In genomic region chr2:102484310-102485061, GRCh38 we compare ENCODE assay signal across 28 cellular contexts. TPM values are rescaled to one million over a fixed set of nuclear protein-coding genes. Genes with fewer than 3 reads are reported as not detected.
"Had no signal": no experiment of that assay in that cellular context is flagged by ENCODE, and none has a peak within 500 bp of the region (broad histone marks: within the 10 kb centered on the region; RNA-seq: fewer than 3 reads in every experiment).

No MANE protein-coding gene starts in this region.

- H3K9ac ChIP-seq: neural progenitor cell had no signal

- H3K9me3 ChIP-seq: breast epithelium, right lobe of liver, upper lobe of left lung had no signal

- H3K27me3 ChIP-seq: breast epithelium, neural progenitor cell, right lobe of liver, upper lobe of left lung had no signal

- H2AFZ ChIP-seq: neural progenitor cell had no signal

- DNase-seq: activated CD4-positive, alpha-beta memory T cell treated with anti-CD3 and anti-CD28 coated beads for 36 hours; activated CD4-positive, alpha-beta T cell treated with anti-CD3 and anti-CD28 coated beads for 48 hours; activated CD8-positive, alpha-beta memory T cell treated with anti-CD3 and anti-CD28 coated beads, Interleukin-2, amount 50 U/mL, for 48 hours; activated gamma-delta T cell treated with Interleukin-2 at 50 U/mL for 16 hours; activated naive CD4-positive, alpha-beta T cell treated with anti-CD3 and anti-CD28 coated beads, Interleukin-2, amount 50 U/mL, for 16 hours; activated T-cell treated with anti-CD3 and anti-CD28 coated beads, Interleukin-2, amount 50 U/mL, for 24 hours; central memory CD4-positive, alpha-beta T cell; foreskin fibroblast; head of caudate nucleus; hippocampal formation; left cardiac atrium; midbrain; natural killer cell; right lobe of liver; stimulated activated CD4-positive, alpha-beta T cell treated with anti-CD3 and anti-CD28 coated beads, Interleukin-1b, Interleukin-23, amount 100 ng/mL, for 48 hours; stimulated activated CD4-positive, alpha-beta T cell treated with anti-CD3 and anti-CD28 coated beads, Interleukin-4, amount 100 ng/mL, for 4 hours; stimulated activated CD8-positive, alpha-beta memory T cell treated with anti-CD3 and anti-CD28 coated beads, Interleukin-4, amount 100 ng/mL, for 48 hours; stimulated activated naive CD8-positive, alpha-beta T cell treated with anti-CD3 and anti-CD28 coated beads, Interleukin-15, amount 100 ng/mL, for 72 hours; substantia nigra; T-cell; upper lobe of left lung had no signal

- H3K27ac ChIP-seq: breast epithelium, neural progenitor cell, right lobe of liver, upper lobe of left lung had no signal

- H3K4me2 ChIP-seq: neural progenitor cell had no signal

- H3K4me3 ChIP-seq: breast epithelium, neural progenitor cell, right lobe of liver, upper lobe of left lung had no signal

- H3K4me1 ChIP-seq: neural progenitor cell, right lobe of liver had no signal

- ATAC-seq: left cardiac atrium; natural killer cell; stimulated activated memory B cell treated with anti-CD40 and anti-IgM and Interleukin-4, amounts not matched to agents 10 μg/mL and 1 μg/mL and 100 μg/mL, for 72 hours; stimulated activated naive CD8-positive, alpha-beta T cell treated with anti-CD3 and anti-CD28 coated beads, Interleukin-15, amount 100 ng/mL, for 72 hours; T-cell had no signal

- FAIRE-seq: endothelial cell of umbilical vein, keratinocyte, small intestine had no signal

- H3K36me3 ChIP-seq: breast epithelium, neural progenitor cell, right lobe of liver, upper lobe of left lung had no signal

RNA-seq across cellular contexts. Expression of gene SLC9A4, which starts 11.5 kb away (rescaled TPM):
- total RNA-seq: breast epithelium, endothelial cell of umbilical vein, left cardiac atrium, omental fat pad, right lobe of liver, upper lobe of left lung had no signal
- polyA plus RNA-seq: endothelial cell of umbilical vein, keratinocyte had no signal
